ENCODE assay signal across 8 cellular contexts in genomic region chr11:86291466-86292262, GRCh38. TPM values are rescaled to one million over a fixed set of nuclear protein-coding genes. Genes with fewer than 3 reads are reported as not detected.
DNase-seq lines count a peak whose midpoint lies in the region; ATAC-seq, FAIRE-seq and TF ChIP-seq lines count a peak whose summit lies in the region.

No MANE protein-coding gene starts in this region.

- TF ChIP-seq CTCF in fibroblast of the aortic adventitia (IDR thresholded peaks at IDR 0.05; ENCODE audit: insufficient read depth, low read length), result peak; percentile 70
- TF ChIP-seq CTCF in pancreas (IDR thresholded peaks at IDR 0.05), result peak; percentile 29 to 61 (median 41)
- TF ChIP-seq CTCF in uterus (IDR thresholded peaks at IDR 0.05), result peak; percentile 23 to 42 (median 31)

- H3K4me1 ChIP-seq in pancreas (no peaks in the 10 kb centered on the region), uterus (no peaks in the 10 kb centered on the region)

- H3K9me3 ChIP-seq in pancreas (no peaks in the 10 kb centered on the region), uterus (no peaks in the 10 kb centered on the region)

- intact Hi-C loops in pancreas (cut with DNase I) (loop anchor here in 1 of 3 donors (10.0 kb wide), 1 partner anchor 437 kb away; the partner anchor contains the start of gene CCDC83), uterus (cut with DNase I; ENCODE audit: low total_unique reads) (no loop called here)

- no peaks in the 10 kb centered on the region for H3K27me3 ChIP-seq in pancreas
- H3K27me3 ChIP-seq in uterus, result no peaks in the 10 kb centered on the region

- WGBS in pancreas, 2 donors, result 32 to 39% methylated on average over 3 of the region's 3 CpGs

- H3K4me3 Mint-ChIP-seq in activated T-cell treated with anti-CD3 and anti-CD28 coated beads, Interleukin-2, amount 50 U/mL, for 72 hours, result peak overlapping the region; percentile 33 to 55

- FAIRE-seq in pancreas (lab: Jason Lieb, UNC), result peak; percentile 13

- H3K27me3 Mint-ChIP-seq in activated T-cell treated with anti-CD3 and anti-CD28 coated beads, Interleukin-2, amount 50 U/mL, for 72 hours (ENCODE audit: low read depth), result no peaks in the 10 kb centered on the region

- ATAC-seq in HG03196 (IDR thresholded peaks at IDR 0.05; ENCODE audit: unreplicated experiment) (peak; percentile 26), pancreas (peak; percentile 81 to 94 (median 91)), HG03095 (IDR thresholded peaks at IDR 0.05; ENCODE audit: unreplicated experiment) (no peak)
- ATAC-seq in activated T-cell treated with anti-CD3 and anti-CD28 coated beads, Interleukin-2, amount 50 U/mL, for 72 hours (replicated peaks in 1 of 2), result peak; percentile 38 to 48

- H3K4me3 ChIP-seq in fibroblast of the aortic adventitia (ENCODE audit: low read depth, low read length) (no peak overlapping the region), pancreas (no peak overlapping the region), uterus (no peak overlapping the region)

- peaks cover 70% of the 10 kb centered on the region for H3K4me1 Mint-ChIP-seq in activated T-cell treated with anti-CD3 and anti-CD28 coated beads, Interleukin-2, amount 50 U/mL, for 72 hours (ENCODE audit: low read depth)

- H3K9me3 Mint-ChIP-seq in activated T-cell treated with anti-CD3 and anti-CD28 coated beads, Interleukin-2, amount 50 U/mL, for 72 hours, result peaks cover 2% of the 10 kb centered on the region in 2 donors

- H3K36me3 ChIP-seq in pancreas (no peaks in the 10 kb centered on the region), uterus (no peaks in the 10 kb centered on the region)

- DNase-seq in DMS79 (lab: John Stamatoyannopoulos, UW) (peak; percentile 28), OCI-M2 (lab: John Stamatoyannopoulos, UW; ENCODE audit: unreplicated experiment) (peak; percentile 14), fibroblast of the aortic adventitia (ENCODE audit: low read depth) (peak; percentile 61), pancreas (peak in 5 of 6 donors; percentile 21 to 63 (median 44)), uterus (peak; percentile 18 to 25)
- peak; percentile 75 to 80 for DNase-seq in activated T-cell treated with anti-CD3 and anti-CD28 coated beads, Interleukin-2, amount 50 U/mL, for 72 hours

- no peak for TF ChIP-seq POLR2A in uterus (IDR thresholded peaks at IDR 0.05)

- H3K27ac Mint-ChIP-seq in activated T-cell treated with anti-CD3 and anti-CD28 coated beads, Interleukin-2, amount 50 U/mL, for 72 hours, result peak overlapping the region; percentile 66

- H3K27ac ChIP-seq in pancreas (no peak overlapping the region), uterus (no peak overlapping the region)

- H3K36me3 Mint-ChIP-seq in activated T-cell treated with anti-CD3 and anti-CD28 coated beads, Interleukin-2, amount 50 U/mL, for 72 hours (ENCODE audit: insufficient read depth in 2 of 2), result peaks cover 10 to 12% of the 10 kb centered on the region in 2 donors

RNA-seq across cellular contexts. Expression of gene HIKESHI, which starts 10.4 kb away (rescaled TPM):
- 10 to 100 TPM; 63.8 to 64.0 TPM for total RNA-seq in activated T-cell treated with anti-CD3 and anti-CD28 coated beads, Interleukin-2, amount 50 U/mL, for 72 hours
- total RNA-seq in fibroblast of the aortic adventitia (ENCODE audit: low replicate concordance) (16.8 and 92.2 TPM in 2 replicates), pancreas (10 to 100 TPM in 4 of 6 donors, 1 to 10 TPM in 2; 7.8 to 14.4 (median 10.5) TPM), uterus (10 to 100 TPM; 42.0 to 75.9 (median 53.2) TPM)
- 10 to 100 TPM; 13.2 to 22.5 TPM for polyA plus RNA-seq in pancreas

RNA-seq across cellular contexts. Expression of gene EED, which starts 47.1 kb away (rescaled TPM):
- 10 to 100 TPM; 57.2 to 73.2 TPM for total RNA-seq in activated T-cell treated with anti-CD3 and anti-CD28 coated beads, Interleukin-2, amount 50 U/mL, for 72 hours
- 19.4 and 24.7 TPM in 2 replicates for total RNA-seq in fibroblast of the aortic adventitia (ENCODE audit: low replicate concordance)
- 10 to 100 TPM in 1 of 6 donors, 1 to 10 TPM in 5; 5.1 to 12.0 (median 8.3) TPM for total RNA-seq in pancreas
- 10 to 100 TPM; 11.5 to 14.0 TPM for polyA plus RNA-seq in pancreas
- total RNA-seq in uterus, result 10 to 100 TPM; 16.4 to 53.8 (median 31.3) TPM

Comparison
In these comparisons a context has a peak if more than half of its experiments do, and no peak if none do; other contexts are left out.
1. DNase-seq: peak in every context shown above with its lines; median percentile 78 in activated T-cell treated with anti-CD3 and anti-CD28 coated beads, Interleukin-2, amount 50 U/mL, for 72 hours; 61 in fibroblast of the aortic adventitia; 44 in pancreas; 28 in DMS79; 22 in uterus; 14 in OCI-M2.